In genomic region chr4:111108138-111108537, GRCh38 we compare ENCODE assay signal across 20 cellular contexts.
DNase-seq lines count a peak whose midpoint lies in the region; ATAC-seq, FAIRE-seq and TF ChIP-seq lines count a peak whose summit lies in the region.
"Had no signal": no experiment of that assay in that cellular context is flagged by ENCODE, and none has a peak within 500 bp of the region (broad histone marks: within the 10 kb centered on the region; RNA-seq: fewer than 3 reads in every experiment).

No MANE protein-coding gene starts in this region.

- 20% methylated on average over 1 of the region's 1 CpG for WGBS in GM12878 (ENCODE audit: insufficient coverage, insufficient replicate concordance, low lambda C conversion rate, missing lambda C conversion rate)
- 70 to 74% methylated on average over 1 of the region's 1 CpG for WGBS in heart right ventricle, 2 donors

- H3K4me2 ChIP-seq in GM23338 = no peak overlapping the region
- H3K4me2 ChIP-seq in GM12878 (ENCODE audit: control insufficient read depth, insufficient read depth) = no peak overlapping the region

- no peak overlapping the region for H3K27ac Mint-ChIP-seq in GM23338
- H3K27ac Mint-ChIP-seq: CD4-positive, alpha-beta T cell; IgD-negative memory B cell had no signal

- no peaks in the 10 kb centered on the region for H3K36me3 ChIP-seq in GM23338 (ENCODE audit: insufficient read depth)
- no peaks in the 10 kb centered on the region for H3K36me3 ChIP-seq in GM12878 (ENCODE audit: control insufficient read depth in 2 of 2, insufficient read depth in 2 of 2, low read length in 1 of 2)
- no peaks in the 10 kb centered on the region for H3K36me3 ChIP-seq in heart right ventricle
- H3K36me3 ChIP-seq: HAP-1 had no signal

- no peaks in the 10 kb centered on the region; the same call in 2 of the 3 replicates for H3K9me3 Mint-ChIP-seq in GM23338

- no peaks in the 10 kb centered on the region for H3K4me1 Mint-ChIP-seq in GM23338
- H3K4me1 Mint-ChIP-seq: IgD-negative memory B cell had no signal

- H3K36me3 Mint-ChIP-seq in GM23338 (ENCODE audit: low read depth) = no peaks in the 10 kb centered on the region
- H3K36me3 Mint-ChIP-seq: IgD-negative memory B cell had no signal

- H3K27me3 Mint-ChIP-seq in GM23338 (ENCODE audit: insufficient read depth, low read depth, poor library complexity) = peaks cover 2% of the 10 kb centered on the region
- H3K27me3 Mint-ChIP-seq: CD4-positive, alpha-beta T cell; IgD-negative memory B cell had no signal

- H3K9me3 ChIP-seq in GM12878 (replicated peaks; ENCODE audit: control insufficient read depth, insufficient read depth, low read length) (no peaks in the 10 kb centered on the region), heart right ventricle (no peaks in the 10 kb centered on the region)
- H3K9me3 ChIP-seq: HAP-1 had no signal

- H3K27me3 ChIP-seq in GM23338 (ENCODE audit: insufficient read depth) (no peaks in the 10 kb centered on the region), GM12878 (replicated peaks in 1 of 2; ENCODE audit: control insufficient read depth in 2 of 2, insufficient read depth in 2 of 2, low read length in 1 of 2) (no peaks in the 10 kb centered on the region), heart right ventricle (no peaks in the 10 kb centered on the region)

- RAD21 ChIA-PET in GM12878 (lab: Charles Lee; ENCODE audit: unreplicated experiment) = no interaction called here

- in situ Hi-C loops in GM12878 (cut with MboI) = no loop called here

- no peak overlapping the region for H3K27ac ChIP-seq in GM23338 (ENCODE audit: low read depth)
- H3K27ac ChIP-seq in GM12878 (ENCODE audit: control insufficient read depth, insufficient read depth) = no peak overlapping the region
- no peak overlapping the region for H3K27ac ChIP-seq in heart right ventricle
- H3K27ac ChIP-seq: C4-2B had no signal

- ATAC-seq in GM23338 (no peak), GM12878 (no peak), GM18861 (IDR thresholded peaks at IDR 0.05; ENCODE audit: unreplicated experiment) (no peak), heart right ventricle (no peak)
- ATAC-seq: HepG2 had no signal

- TF ChIP-seq CTCF in GM23338 (conservative IDR thresholded peaks at IDR 0.05; ENCODE audit: low read depth in 2 of 2) (no peak), GM12878 (IDR thresholded peaks at IDR 0.05 in 2 of 3, conservative IDR thresholded peaks at IDR 0.05 in 1 of 3; ENCODE audit: control insufficient read depth in 2 of 3, extremely low read depth in 1 of 3, insufficient read depth in 1 of 3, low read depth in 3 of 3, low read length in 3 of 3) (no peak), heart right ventricle (IDR thresholded peaks at IDR 0.05) (no peak)

- SMC1A ChIA-PET in GM12878 (lab: Charles Lee; ENCODE audit: uncharacterized antibody, unreplicated experiment) = no interaction called here

- no peak overlapping the region for H3K9ac ChIP-seq in GM12878 (ENCODE audit: control insufficient read depth, insufficient read depth, low read length)

- no peaks in the 10 kb centered on the region for H3F3A ChIP-seq in GM23338 (replicated peaks; ENCODE audit: low read depth)

- TF ChIP-seq EP300 in GM12878 (IDR thresholded peaks at IDR 0.05; ENCODE audit: borderline replicate concordance in 1 of 2, control insufficient read depth in 1 of 2, low read depth in 2 of 2, low read length in 2 of 2) = no peak

- H2AFZ ChIP-seq in GM23338 (peak overlapping the region; percentile 18), GM12878 (ENCODE audit: control insufficient read depth, low read depth, low read length) (no peak overlapping the region)

- no peaks in the 10 kb centered on the region for H3K4me1 ChIP-seq in GM23338 (ENCODE audit: insufficient read depth)
- no peaks in the 10 kb centered on the region for H3K4me1 ChIP-seq in GM12878 (ENCODE audit: control insufficient read depth, insufficient read depth, low read length)
- H3K4me1 ChIP-seq in heart right ventricle = no peaks in the 10 kb centered on the region
- H3K4me1 ChIP-seq: HAP-1 had no signal

- no peak for TF ChIP-seq RAD21 in GM12878 (IDR thresholded peaks at IDR 0.05; ENCODE audit: insufficient read depth, low read depth, low read length)

- POLR2A ChIA-PET in GM12878 (lab: Charles Lee) = no interaction called here

- DNase-seq in GM23338 (ENCODE audit: low spot score) (no peak), OCI-M1 (lab: John Stamatoyannopoulos, UW) (peak; percentile 36), GM12878 (ENCODE audit: low read depth, low spot score) (no peak), heart right ventricle (no peak), AG08396 (ENCODE audit: low spot score) (no peak)
- DNase-seq in activated CD8-positive, alpha-beta memory T cell treated with anti-CD3 and anti-CD28 coated beads for 24 hours = no peak
- DNase-seq: ACHN; AML-193; CD4-positive, alpha-beta T cell; DMS153; DMS79; GDM1; KBM-7 had no signal

- FAIRE-seq in GM12878 (lab: Jason Lieb, UNC) = no peak
- FAIRE-seq: A204.1, H1, HepG2 had no signal

- H3K4me3 ChIP-seq in GM23338 (no peak overlapping the region), GM12878 (no peak overlapping the region), heart right ventricle (no peak overlapping the region)
- H3K4me3 ChIP-seq: HAP-1 had no signal

- H3K9me2 ChIP-seq in GM23338 (ENCODE audit: insufficient read depth) = no peaks in the 10 kb centered on the region

- no peak overlapping the region for H3K4me3 Mint-ChIP-seq in GM23338
- H3K4me3 Mint-ChIP-seq: CD4-positive, alpha-beta T cell; IgD-negative memory B cell had no signal

- no peaks in the 10 kb centered on the region for H4K20me1 ChIP-seq in GM23338 (replicated peaks; ENCODE audit: insufficient read depth)
- no peaks in the 10 kb centered on the region for H4K20me1 ChIP-seq in GM12878 (ENCODE audit: control insufficient read depth, insufficient read depth)

- no peak for TF ChIP-seq POLR2A in GM12878 (IDR thresholded peaks at IDR 0.05; ENCODE audit: low read depth, low read length)

- BruUV-seq in GM12878 (replicated peaks; lab: Mats Ljungman, UMichigan) = no TSS peak

- intact Hi-C loops in GM12878 (cut with micrococcal nuclease; ENCODE audit: unreplicated experiment) = no loop called here
- intact Hi-C loops in heart right ventricle (cut with DNase I) = no loop called here

- CTCF ChIA-PET in GM12878 (lab: Yijun Ruan, JAX) = no interaction called here

- H3K79me2 ChIP-seq in GM23338 (replicated peaks; ENCODE audit: insufficient read depth) (no peaks in the 10 kb centered on the region), GM12878 (ENCODE audit: control insufficient read depth, insufficient read depth, low read length) (no peaks in the 10 kb centered on the region)

TF ChIP-seq in GM23338, 12 proteins besides CTCF, POLR2A, EP300 and RAD21:
- TF ChIP-seq NANOG (IDR thresholded peaks at IDR 0.05; ENCODE audit: borderline replicate concordance) (no peak), ZNF331 (CRISPR knock-in tag; IDR thresholded peaks at IDR 0.05; ENCODE audit: low read depth) (no peak), JUNB (IDR thresholded peaks at IDR 0.05; ENCODE audit: unreplicated experiment) (no peak), STAT1 (IDR thresholded peaks at IDR 0.05; ENCODE audit: unreplicated experiment) (no peak)

TF ChIP-seq in GM12878, 131 proteins besides CTCF, POLR2A, EP300 and RAD21:
- TF ChIP-seq KLF5 (IDR thresholded peaks at IDR 0.05; ENCODE audit: partially characterized antibody) (no peak), SPI1 (IDR thresholded peaks at IDR 0.05; ENCODE audit: borderline replicate concordance, insufficient read depth, low read depth, low read length) (peak; percentile 31; the same call in 1 of the 2 replicates), ZNF24 (IDR thresholded peaks at IDR 0.05) (no peak), EGR1 (IDR thresholded peaks at IDR 0.05; ENCODE audit: borderline replicate concordance in 1 of 2, low read depth in 2 of 2, low read length in 2 of 2) (no peak)
TF ChIP-seq in GM12878: peak in this region for 1.
